8 cellular contexts compared by ENCODE assay signal in genomic region chr3:36843065-36844051, GRCh38.
DNase-seq lines count a peak whose midpoint lies in the region; ATAC-seq and TF ChIP-seq lines count a peak whose summit lies in the region.

No MANE protein-coding gene starts in this region.

- DNase-seq in AG09319 (ENCODE audit: extremely low read depth, low read depth) (no peak), RWPE1 (ENCODE audit: low spot score) (peak; percentile 8), immature natural killer cell (peak; percentile 58 to 66 (median 63)), glomerular visceral epithelial cell (ENCODE audit: extremely low spot score) (no peak)
- peak; percentile 91 for DNase-seq in activated naive CD4-positive, alpha-beta T cell treated with anti-CD3 and anti-CD28 coated beads for 36 hours
- DNase-seq in stimulated activated CD8-positive, alpha-beta memory T cell treated with anti-CD3 and anti-CD28 coated beads, Interleukin-7, amount 100 ng/mL, for 48 hours (ENCODE audit: extremely low read depth in 1 of 2, low read depth in 1 of 2) = peak; percentile 30 to 32

- ATAC-seq in GM18517 (IDR thresholded peaks at IDR 0.05; ENCODE audit: unreplicated experiment) (peak; percentile 71), HG03066 (IDR thresholded peaks at IDR 0.05; ENCODE audit: low read depth, unreplicated experiment) (peak; percentile 84)

- intact Hi-C loops in activated naive CD4-positive, alpha-beta T cell treated with anti-CD3 and anti-CD28 coated beads for 36 hours (cut with micrococcal nuclease) = loop anchor here (1.0 to 10.0 kb wide), 5 partner anchors 25 to 879 kb away; no protein-coding TSS in a partner anchor

- H3K4me3 Mint-ChIP-seq in activated naive CD4-positive, alpha-beta T cell treated with anti-CD3 and anti-CD28 coated beads for 36 hours = no peak overlapping the region
- peak overlapping the region; percentile 57 to 72 (median 69) for H3K4me3 Mint-ChIP-seq in immature natural killer cell

- no peaks in the 10 kb centered on the region for H3K9me3 Mint-ChIP-seq in activated naive CD4-positive, alpha-beta T cell treated with anti-CD3 and anti-CD28 coated beads for 36 hours
- H3K9me3 Mint-ChIP-seq in immature natural killer cell = no peaks in the 10 kb centered on the region

- CTCF ChIA-PET in RWPE1 (lab: Yijun Ruan, JAX) = no interaction called here
- CTCF ChIA-PET in activated naive CD4-positive, alpha-beta T cell treated with anti-CD3 and anti-CD28 coated beads for 36 hours (lab: Charles Lee) = interaction anchor here (0.7 to 2.5 kb wide), 11 partner anchors 8 to 115 kb away, joined by 3 to 8 read pairs (median 4); no protein-coding TSS in a partner anchor

- POLR2A ChIA-PET in RWPE1 (lab: Yijun Ruan, JAX; ENCODE audit: low non-redundant PET) = no interaction called here

- TF ChIP-seq CTCF in AG09319 (IDR thresholded peaks at IDR 0.05; ENCODE audit: low read depth, low read length) (peak; percentile 40), RWPE1 (conservative IDR thresholded peaks at IDR 0.05; ENCODE audit: low read depth) (peak; percentile 28)

- H3K27ac ChIP-seq in RWPE1 = no peak overlapping the region

- peaks cover 17% of the 10 kb centered on the region for H3K4me1 Mint-ChIP-seq in activated naive CD4-positive, alpha-beta T cell treated with anti-CD3 and anti-CD28 coated beads for 36 hours (ENCODE audit: low read depth)
- peaks cover 53 to 70% of the 10 kb centered on the region in 2 donors for H3K4me1 Mint-ChIP-seq in immature natural killer cell

- H3K36me3 Mint-ChIP-seq in activated naive CD4-positive, alpha-beta T cell treated with anti-CD3 and anti-CD28 coated beads for 36 hours (ENCODE audit: low read depth) = peaks cover 30% of the 10 kb centered on the region
- peaks cover 54 to 73% (median 57%) of the 10 kb centered on the region in 3 donors for H3K36me3 Mint-ChIP-seq in immature natural killer cell

- no peaks in the 10 kb centered on the region for H3K27me3 Mint-ChIP-seq in activated naive CD4-positive, alpha-beta T cell treated with anti-CD3 and anti-CD28 coated beads for 36 hours (ENCODE audit: low read depth)
- H3K27me3 Mint-ChIP-seq in immature natural killer cell (ENCODE audit: low read depth in 3 of 3) = peaks cover 0 to 2% (median 0%) of the 10 kb centered on the region in 3 donors

- peak overlapping the region; percentile 2 for H3K27ac Mint-ChIP-seq in activated naive CD4-positive, alpha-beta T cell treated with anti-CD3 and anti-CD28 coated beads for 36 hours
- H3K27ac Mint-ChIP-seq in immature natural killer cell = peak overlapping the region; percentile 80 to 92 (median 90)

Comparison
In these comparisons a context has a peak if more than half of its experiments do, and no peak if none do; other contexts are left out.
1. DNase-seq: peak in RWPE1 (single experiment), activated naive CD4-positive, alpha-beta T cell treated with anti-CD3 and anti-CD28 coated beads for 36 hours (single experiment), immature natural killer cell (3 of 3) and stimulated activated CD8-positive, alpha-beta memory T cell treated with anti-CD3 and anti-CD28 coated beads, Interleukin-7, amount 100 ng/mL, for 48 hours (2 of 2); none in AG09319 (single experiment) and glomerular visceral epithelial cell (single experiment).